Comparison of ENCODE assay signal across 1 cellular context in genomic region chr12:95473947-95474817, GRCh38.
TF ChIP-seq lines count a peak whose summit lies in the region.

TSS of gene METAP2 (plus strand) at chr12:95474152. CDS start at chr12:95474180, 28 bp downstream.

TF ChIP-seq in H1, 55 proteins besides CTCF, POLR2A, EP300 and RAD21 (continued from another document):
- TF ChIP-seq, protein P1, sequence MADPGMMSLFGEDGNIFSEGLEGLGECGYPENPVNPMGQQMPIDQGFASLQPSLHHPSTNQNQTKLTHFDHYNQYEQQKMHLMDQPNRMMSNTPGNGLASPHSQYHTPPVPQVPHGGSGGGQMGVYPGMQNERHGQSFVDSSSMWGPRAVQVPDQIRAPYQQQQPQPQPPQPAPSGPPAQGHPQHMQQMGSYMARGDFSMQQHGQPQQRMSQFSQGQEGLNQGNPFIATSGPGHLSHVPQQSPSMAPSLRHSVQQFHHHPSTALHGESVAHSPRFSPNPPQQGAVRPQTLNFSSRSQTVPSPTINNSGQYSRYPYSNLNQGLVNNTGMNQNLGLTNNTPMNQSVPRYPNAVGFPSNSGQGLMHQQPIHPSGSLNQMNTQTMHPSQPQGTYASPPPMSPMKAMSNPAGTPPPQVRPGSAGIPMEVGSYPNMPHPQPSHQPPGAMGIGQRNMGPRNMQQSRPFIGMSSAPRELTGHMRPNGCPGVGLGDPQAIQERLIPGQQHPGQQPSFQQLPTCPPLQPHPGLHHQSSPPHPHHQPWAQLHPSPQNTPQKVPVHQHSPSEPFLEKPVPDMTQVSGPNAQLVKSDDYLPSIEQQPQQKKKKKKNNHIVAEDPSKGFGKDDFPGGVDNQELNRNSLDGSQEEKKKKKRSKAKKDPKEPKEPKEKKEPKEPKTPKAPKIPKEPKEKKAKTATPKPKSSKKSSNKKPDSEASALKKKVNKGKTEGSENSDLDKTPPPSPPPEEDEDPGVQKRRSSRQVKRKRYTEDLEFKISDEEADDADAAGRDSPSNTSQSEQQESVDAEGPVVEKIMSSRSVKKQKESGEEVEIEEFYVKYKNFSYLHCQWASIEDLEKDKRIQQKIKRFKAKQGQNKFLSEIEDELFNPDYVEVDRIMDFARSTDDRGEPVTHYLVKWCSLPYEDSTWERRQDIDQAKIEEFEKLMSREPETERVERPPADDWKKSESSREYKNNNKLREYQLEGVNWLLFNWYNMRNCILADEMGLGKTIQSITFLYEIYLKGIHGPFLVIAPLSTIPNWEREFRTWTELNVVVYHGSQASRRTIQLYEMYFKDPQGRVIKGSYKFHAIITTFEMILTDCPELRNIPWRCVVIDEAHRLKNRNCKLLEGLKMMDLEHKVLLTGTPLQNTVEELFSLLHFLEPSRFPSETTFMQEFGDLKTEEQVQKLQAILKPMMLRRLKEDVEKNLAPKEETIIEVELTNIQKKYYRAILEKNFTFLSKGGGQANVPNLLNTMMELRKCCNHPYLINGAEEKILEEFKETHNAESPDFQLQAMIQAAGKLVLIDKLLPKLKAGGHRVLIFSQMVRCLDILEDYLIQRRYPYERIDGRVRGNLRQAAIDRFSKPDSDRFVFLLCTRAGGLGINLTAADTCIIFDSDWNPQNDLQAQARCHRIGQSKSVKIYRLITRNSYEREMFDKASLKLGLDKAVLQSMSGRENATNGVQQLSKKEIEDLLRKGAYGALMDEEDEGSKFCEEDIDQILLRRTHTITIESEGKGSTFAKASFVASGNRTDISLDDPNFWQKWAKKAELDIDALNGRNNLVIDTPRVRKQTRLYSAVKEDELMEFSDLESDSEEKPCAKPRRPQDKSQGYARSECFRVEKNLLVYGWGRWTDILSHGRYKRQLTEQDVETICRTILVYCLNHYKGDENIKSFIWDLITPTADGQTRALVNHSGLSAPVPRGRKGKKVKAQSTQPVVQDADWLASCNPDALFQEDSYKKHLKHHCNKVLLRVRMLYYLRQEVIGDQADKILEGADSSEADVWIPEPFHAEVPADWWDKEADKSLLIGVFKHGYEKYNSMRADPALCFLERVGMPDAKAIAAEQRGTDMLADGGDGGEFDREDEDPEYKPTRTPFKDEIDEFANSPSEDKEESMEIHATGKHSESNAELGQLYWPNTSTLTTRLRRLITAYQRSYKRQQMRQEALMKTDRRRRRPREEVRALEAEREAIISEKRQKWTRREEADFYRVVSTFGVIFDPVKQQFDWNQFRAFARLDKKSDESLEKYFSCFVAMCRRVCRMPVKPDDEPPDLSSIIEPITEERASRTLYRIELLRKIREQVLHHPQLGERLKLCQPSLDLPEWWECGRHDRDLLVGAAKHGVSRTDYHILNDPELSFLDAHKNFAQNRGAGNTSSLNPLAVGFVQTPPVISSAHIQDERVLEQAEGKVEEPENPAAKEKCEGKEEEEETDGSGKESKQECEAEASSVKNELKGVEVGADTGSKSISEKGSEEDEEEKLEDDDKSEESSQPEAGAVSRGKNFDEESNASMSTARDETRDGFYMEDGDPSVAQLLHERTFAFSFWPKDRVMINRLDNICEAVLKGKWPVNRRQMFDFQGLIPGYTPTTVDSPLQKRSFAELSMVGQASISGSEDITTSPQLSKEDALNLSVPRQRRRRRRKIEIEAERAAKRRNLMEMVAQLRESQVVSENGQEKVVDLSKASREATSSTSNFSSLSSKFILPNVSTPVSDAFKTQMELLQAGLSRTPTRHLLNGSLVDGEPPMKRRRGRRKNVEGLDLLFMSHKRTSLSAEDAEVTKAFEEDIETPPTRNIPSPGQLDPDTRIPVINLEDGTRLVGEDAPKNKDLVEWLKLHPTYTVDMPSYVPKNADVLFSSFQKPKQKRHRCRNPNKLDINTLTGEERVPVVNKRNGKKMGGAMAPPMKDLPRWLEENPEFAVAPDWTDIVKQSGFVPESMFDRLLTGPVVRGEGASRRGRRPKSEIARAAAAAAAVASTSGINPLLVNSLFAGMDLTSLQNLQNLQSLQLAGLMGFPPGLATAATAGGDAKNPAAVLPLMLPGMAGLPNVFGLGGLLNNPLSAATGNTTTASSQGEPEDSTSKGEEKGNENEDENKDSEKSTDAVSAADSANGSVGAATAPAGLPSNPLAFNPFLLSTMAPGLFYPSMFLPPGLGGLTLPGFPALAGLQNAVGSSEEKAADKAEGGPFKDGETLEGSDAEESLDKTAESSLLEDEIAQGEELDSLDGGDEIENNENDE (IDR thresholded peaks at IDR 0.05; ENCODE audit: insufficient replicate concordance, low read length), result no peak
- TF ChIP-seq CHD2 (IDR thresholded peaks at IDR 0.05; ENCODE audit: low read length) (peak; percentile 7; the same call in 1 of the 2 replicates), TAF1 (IDR thresholded peaks at IDR 0.05; ENCODE audit: low read depth, low read length) (peak; percentile 99), MAFK (IDR thresholded peaks at IDR 0.05; ENCODE audit: low read depth, low read length) (0 out of 2 replicates have a peak, but pooled peaks have one; percentile 3), HDAC2 (IDR thresholded peaks at IDR 0.05; ENCODE audit: borderline replicate concordance in 1 of 2, low read depth in 2 of 2, low read length in 2 of 2) (0 out of 4 replicates have a peak, but pooled peaks of 1 of the 2 experiments have one; percentile 13), KDM4A (IDR thresholded peaks at IDR 0.05; ENCODE audit: low read depth, low read length, severe bottlenecking) (no peak), SIN3A (conservative IDR thresholded peaks at IDR 0.05 in 1 of 2, IDR thresholded peaks at IDR 0.05 in 1 of 2; ENCODE audit: low read depth in 1 of 2, low read length in 2 of 2) (0 out of 4 replicates have a peak, but pooled peaks of 1 of the 2 experiments have one; percentile 26), TAF7 (optimal IDR thresholded peaks at IDR 0.05; ENCODE audit: borderline replicate concordance, low read depth, low read length) (peak; percentile 99), ASH2L (IDR thresholded peaks at IDR 0.05; ENCODE audit: low read length) (peak; percentile 78), EGR1 (IDR thresholded peaks at IDR 0.05; ENCODE audit: borderline replicate concordance, low read depth, low read length) (peak; percentile 54; the same call in 1 of the 2 replicates), RBBP5 (IDR thresholded peaks at IDR 0.05; ENCODE audit: borderline replicate concordance, low read depth, low read length) (peak; percentile 75), NRF1 (IDR thresholded peaks at IDR 0.05; ENCODE audit: low read depth, low read length) (no peak), JUND (IDR thresholded peaks at IDR 0.05; ENCODE audit: low read length) (no peak), GABPA (IDR thresholded peaks at IDR 0.05; ENCODE audit: borderline replicate concordance, insufficient read depth, low read length) (peak; percentile 80; the same call in 1 of the 2 replicates), TBP (IDR thresholded peaks at IDR 0.05; ENCODE audit: low read depth, low read length) (peak; percentile 96), SRF (IDR thresholded peaks at IDR 0.05; ENCODE audit: low read depth, low read length) (no peak), SP2 (IDR thresholded peaks at IDR 0.05; ENCODE audit: low read length) (peak; percentile 77), CREB1 (IDR thresholded peaks at IDR 0.05) (peak; percentile 61), TCF12 (IDR thresholded peaks at IDR 0.05; ENCODE audit: low read depth, low read length) (no peak), SIX5 (IDR thresholded peaks at IDR 0.05; ENCODE audit: low read depth, low read length) (no peak), POLR2AphosphoS5 (IDR thresholded peaks at IDR 0.05; ENCODE audit: low read depth, low read length) (peak; percentile 98), PHF8 (conservative IDR thresholded peaks at IDR 0.05; ENCODE audit: low read depth, low read length) (peak; percentile 89), SP4 (IDR thresholded peaks at IDR 0.05; ENCODE audit: low read length) (peak; percentile 69; the same call in 1 of the 2 replicates), KDM5A (IDR thresholded peaks at IDR 0.05; ENCODE audit: low read length) (0 out of 2 replicates have a peak, but pooled peaks have one; percentile 32), SUZ12 (IDR thresholded peaks at IDR 0.05; ENCODE audit: low read length) (no peak), YY1 (IDR thresholded peaks at IDR 0.05; ENCODE audit: low read depth, low read length) (peak; percentile 92), ZNF274 (IDR thresholded peaks at IDR 0.05; ENCODE audit: borderline replicate concordance, extremely low read depth, low read length) (no peak), CBX5 (IDR thresholded peaks at IDR 0.05; ENCODE audit: low read depth, low read length) (no peak), CHD1 (IDR thresholded peaks at IDR 0.05; ENCODE audit: low read depth, low read length) (no peak)
- TF ChIP-seq, protein P2, sequence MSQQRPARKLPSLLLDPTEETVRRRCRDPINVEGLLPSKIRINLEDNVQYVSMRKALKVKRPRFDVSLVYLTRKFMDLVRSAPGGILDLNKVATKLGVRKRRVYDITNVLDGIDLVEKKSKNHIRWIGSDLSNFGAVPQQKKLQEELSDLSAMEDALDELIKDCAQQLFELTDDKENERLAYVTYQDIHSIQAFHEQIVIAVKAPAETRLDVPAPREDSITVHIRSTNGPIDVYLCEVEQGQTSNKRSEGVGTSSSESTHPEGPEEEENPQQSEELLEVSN (IDR thresholded peaks at IDR 0.05), result peak; percentile 67
- TF ChIP-seq, protein P3, sequence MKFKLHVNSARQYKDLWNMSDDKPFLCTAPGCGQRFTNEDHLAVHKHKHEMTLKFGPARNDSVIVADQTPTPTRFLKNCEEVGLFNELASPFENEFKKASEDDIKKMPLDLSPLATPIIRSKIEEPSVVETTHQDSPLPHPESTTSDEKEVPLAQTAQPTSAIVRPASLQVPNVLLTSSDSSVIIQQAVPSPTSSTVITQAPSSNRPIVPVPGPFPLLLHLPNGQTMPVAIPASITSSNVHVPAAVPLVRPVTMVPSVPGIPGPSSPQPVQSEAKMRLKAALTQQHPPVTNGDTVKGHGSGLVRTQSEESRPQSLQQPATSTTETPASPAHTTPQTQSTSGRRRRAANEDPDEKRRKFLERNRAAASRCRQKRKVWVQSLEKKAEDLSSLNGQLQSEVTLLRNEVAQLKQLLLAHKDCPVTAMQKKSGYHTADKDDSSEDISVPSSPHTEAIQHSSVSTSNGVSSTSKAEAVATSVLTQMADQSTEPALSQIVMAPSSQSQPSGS (IDR thresholded peaks at IDR 0.05; ENCODE audit: low read length), result peak; percentile 22; the same call in 1 of the 2 replicates
